ENCODE assay signal across 23 cellular contexts in genomic region chr16:77794586-77794985, GRCh38. TPM values are rescaled to one million over a fixed set of nuclear protein-coding genes. Genes with fewer than 3 reads are reported as not detected.
DNase-seq lines count a peak whose midpoint lies in the region; ATAC-seq and TF ChIP-seq lines count a peak whose summit lies in the region.
"Had no signal": no experiment of that assay in that cellular context is flagged by ENCODE, and none has a peak within 500 bp of the region (broad histone marks: within the 10 kb centered on the region; RNA-seq: fewer than 3 reads in every experiment).

No MANE protein-coding gene starts in this region.

- DNase-seq in GM04503 (ENCODE audit: low read depth) (peak; percentile 18), RWPE1 (ENCODE audit: low spot score) (peak; percentile 29), epithelial cell of proximal tubule (ENCODE audit: low read depth) (peak; percentile 26), renal cortical epithelial cell (ENCODE audit: low read depth) (peak; percentile 54), natural killer cell (no peak), posterior cingulate gyrus (no peak)
- no peak for DNase-seq in activated CD4-positive, alpha-beta memory T cell treated with anti-CD3 and anti-CD28 coated beads for 36 hours
- no peak for DNase-seq in activated CD8-positive, alpha-beta memory T cell treated with anti-CD3 and anti-CD28 coated beads for 24 hours
- DNase-seq: activated CD4-positive, alpha-beta T cell treated with anti-CD3 and anti-CD28 coated beads for 1 hour; activated naive CD4-positive, alpha-beta T cell; C1 segment of cervical spinal cord; DMS53; hypothalamus; Kasumi-1; NCI-H1436 treated with DMSO at 0.1 percent for 48 hours; NCI-H446; occipital lobe; T-helper 9 cell; thyroid gland had no signal

- no peaks in the 10 kb centered on the region for H3K36me3 Mint-ChIP-seq in activated CD4-positive, alpha-beta memory T cell treated with anti-CD3 and anti-CD28 coated beads for 36 hours
- no peaks in the 10 kb centered on the region for H3K36me3 Mint-ChIP-seq in natural killer cell

- H3K4me3 Mint-ChIP-seq in activated CD4-positive, alpha-beta memory T cell treated with anti-CD3 and anti-CD28 coated beads for 36 hours = no peak overlapping the region
- H3K4me3 Mint-ChIP-seq in natural killer cell = no peak overlapping the region
- H3K4me3 Mint-ChIP-seq: dendritic cell treated with granulocyte-macrophage colony-stimulating factor and Interleukin-4, amounts not matched to agents 40 ng/mL and 50 ng/mL, for 4 days had no signal

- POLR2A ChIA-PET in RWPE1 (lab: Yijun Ruan, JAX; ENCODE audit: low non-redundant PET) = no interaction called here
- POLR2A ChIA-PET in activated CD4-positive, alpha-beta memory T cell treated with anti-CD3 and anti-CD28 coated beads for 36 hours (lab: Charles Lee) = no interaction called here

- H3K9me3 Mint-ChIP-seq in activated CD4-positive, alpha-beta memory T cell treated with anti-CD3 and anti-CD28 coated beads for 36 hours = no peaks in the 10 kb centered on the region
- no peaks in the 10 kb centered on the region for H3K9me3 Mint-ChIP-seq in natural killer cell
- H3K9me3 Mint-ChIP-seq: dendritic cell treated with granulocyte-macrophage colony-stimulating factor and Interleukin-4, amounts not matched to agents 40 ng/mL and 50 ng/mL, for 4 days had no signal

- ATAC-seq in natural killer cell = no peak
- ATAC-seq: esophagus mucosa had no signal

- no peak overlapping the region for H3K27ac Mint-ChIP-seq in activated CD4-positive, alpha-beta memory T cell treated with anti-CD3 and anti-CD28 coated beads for 36 hours
- H3K27ac Mint-ChIP-seq in natural killer cell = no peak overlapping the region
- H3K27ac Mint-ChIP-seq: dendritic cell treated with granulocyte-macrophage colony-stimulating factor and Interleukin-4, amounts not matched to agents 40 ng/mL and 50 ng/mL, for 4 days had no signal

- intact Hi-C loops in activated CD4-positive, alpha-beta memory T cell treated with anti-CD3 and anti-CD28 coated beads for 36 hours (cut with micrococcal nuclease) = no loop called here
- intact Hi-C loops in natural killer cell (cut with micrococcal nuclease) (no loop called here), posterior cingulate gyrus (cut with DNase I) (loop anchor here (10.0 kb wide), 1 partner anchor 180 kb away; no protein-coding TSS in a partner anchor)

- H3K4me1 Mint-ChIP-seq in activated CD4-positive, alpha-beta memory T cell treated with anti-CD3 and anti-CD28 coated beads for 36 hours (ENCODE audit: low read depth) = peaks cover 1% of the 10 kb centered on the region
- no peaks in the 10 kb centered on the region for H3K4me1 Mint-ChIP-seq in natural killer cell

- no peak overlapping the region for H3K4me3 ChIP-seq in epithelial cell of proximal tubule (ENCODE audit: low read depth, low read length)
- H3K4me3 ChIP-seq: ascending aorta, skin epidermis, thyroid gland had no signal

- no peak for TF ChIP-seq CTCF in RWPE1 (conservative IDR thresholded peaks at IDR 0.05; ENCODE audit: low read depth)
- no peak for TF ChIP-seq CTCF in epithelial cell of proximal tubule (conservative IDR thresholded peaks at IDR 0.05; ENCODE audit: low read depth, low read length)
- TF ChIP-seq CTCF in natural killer cell (IDR thresholded peaks at IDR 0.05) = no peak

- peaks cover 47% of the 10 kb centered on the region for H3K27me3 Mint-ChIP-seq in activated CD4-positive, alpha-beta memory T cell treated with anti-CD3 and anti-CD28 coated beads for 36 hours
- H3K27me3 Mint-ChIP-seq in natural killer cell (ENCODE audit: low read depth in 2 of 2) = peaks cover 28 to 41% of the 10 kb centered on the region in 2 donors

- no peak overlapping the region for H3K27ac ChIP-seq in RWPE1
- H3K27ac ChIP-seq: ascending aorta, skin epidermis, thyroid gland had no signal

- CTCF ChIA-PET in RWPE1 (lab: Yijun Ruan, JAX) = no interaction called here
- CTCF ChIA-PET in activated CD4-positive, alpha-beta memory T cell treated with anti-CD3 and anti-CD28 coated beads for 36 hours (lab: Charles Lee) = interaction anchor here (0.6 kb wide), 1 partner anchor 210 kb away, joined by 3 read pairs; no protein-coding TSS in a partner anchor

RNA-seq across cellular contexts. Expression of gene VAT1L, which starts 6.2 kb away (rescaled TPM):
- 0.29 and 0.92 TPM in 2 replicates for total RNA-seq in epithelial cell of proximal tubule
- total RNA-seq in renal cortical epithelial cell = 0.10 TPM in 1 of 2 replicates, not detected in the other
- total RNA-seq in activated CD4-positive, alpha-beta memory T cell treated with anti-CD3 and anti-CD28 coated beads for 36 hours = not detected
- not detected for total RNA-seq in natural killer cell

Comparison
In these comparisons a context has a peak if more than half of its experiments do, and no peak if none do; other contexts are left out.
1. DNase-seq: peak in GM04503 (single experiment), RWPE1 (single experiment), epithelial cell of proximal tubule (single experiment) and renal cortical epithelial cell (single experiment); none in activated CD4-positive, alpha-beta memory T cell treated with anti-CD3 and anti-CD28 coated beads for 36 hours (single experiment), natural killer cell (single experiment), posterior cingulate gyrus (0 of 10) and activated CD8-positive, alpha-beta memory T cell treated with anti-CD3 and anti-CD28 coated beads for 24 hours (single experiment).